ENCODE assay signal across 25 cellular contexts in the genomic region with DNA sequence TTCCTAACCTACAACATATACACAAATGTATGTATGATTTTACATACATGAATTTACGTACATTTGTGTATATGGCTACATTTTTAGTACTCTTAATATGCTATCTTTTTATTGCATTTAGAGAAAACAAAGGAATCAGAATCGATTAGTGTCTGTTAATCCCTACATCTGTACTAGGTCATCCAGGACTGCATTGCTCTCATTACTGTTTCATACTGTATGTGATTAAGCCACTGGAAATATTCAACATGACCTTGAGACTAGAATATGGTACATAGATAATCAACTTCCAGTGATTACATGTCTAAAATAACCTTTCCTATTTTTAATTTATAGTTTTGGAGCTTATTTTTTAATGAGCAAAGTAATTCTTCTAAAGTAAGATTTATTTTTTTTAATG. TPM values are rescaled to one million over a fixed set of nuclear protein-coding genes. Genes with fewer than 3 reads are reported as not detected.
A peak's percentile ranks its signal among the peaks of the same experiment; 100 is the strongest.
DNase-seq lines count a peak whose midpoint lies in the region; ATAC-seq, FAIRE-seq and TF ChIP-seq lines count a peak whose summit lies in the region.
"Had no signal": no experiment of that assay in that cellular context is flagged by ENCODE, and none has a peak within 500 bp of the region (broad histone marks: within the 10 kb centered on the region; RNA-seq: fewer than 3 reads in every experiment).

No MANE protein-coding gene starts in this region.

- peaks cover 31 to 46% (median 39%) of the 10 kb centered on the region in 5 donors for H3K27me3 Mint-ChIP-seq in naive thymus-derived CD4-positive, alpha-beta T cell

- H3K9me3 ChIP-seq in SK-N-SH = no peaks in the 10 kb centered on the region
- H3K9me3 ChIP-seq in naive thymus-derived CD4-positive, alpha-beta T cell (ENCODE audit: control insufficient read depth in 2 of 3, low read length in 3 of 3) = no peaks in the 10 kb centered on the region

- H3K36me3 Mint-ChIP-seq in naive thymus-derived CD4-positive, alpha-beta T cell = peaks cover 0 to 2% (median 0%) of the 10 kb centered on the region in 5 donors

- peaks cover 0 to 11% (median 2%) of the 10 kb centered on the region in 11 donors for H3K9me3 Mint-ChIP-seq in naive thymus-derived CD4-positive, alpha-beta T cell

- no peaks in the 10 kb centered on the region for H3K36me3 ChIP-seq in SK-N-SH (replicated peaks in 1 of 2; ENCODE audit: control insufficient read depth in 1 of 2, insufficient read depth in 2 of 2, low read length in 1 of 2)
- no peaks in the 10 kb centered on the region for H3K36me3 ChIP-seq in naive thymus-derived CD4-positive, alpha-beta T cell (ENCODE audit: control insufficient read depth in 2 of 3, insufficient read depth in 3 of 3, low read length in 3 of 3)

- no peak overlapping the region for H3K27ac Mint-ChIP-seq in naive thymus-derived CD4-positive, alpha-beta T cell

- H3K9ac ChIP-seq in SK-N-SH = peak overlapping the region; percentile 89; the same call in 1 of the 2 replicates
- H3K9ac ChIP-seq: GM23248 had no signal

- no peak for TF ChIP-seq RAD21 in SK-N-SH (IDR thresholded peaks at IDR 0.05; ENCODE audit: low read length)

- intact Hi-C loops in naive thymus-derived CD4-positive, alpha-beta T cell (cut with micrococcal nuclease) = no loop called here

- ATAC-seq in GM18909 (IDR thresholded peaks at IDR 0.05; ENCODE audit: poor library complexity, unreplicated experiment) (no peak), GM19397 (IDR thresholded peaks at IDR 0.05; ENCODE audit: unreplicated experiment) (no peak)
- ATAC-seq in naive thymus-derived CD4-positive, alpha-beta T cell = no peak
- ATAC-seq: K562 had no signal

- POLR2A ChIA-PET in SK-N-SH (lab: Yijun Ruan, JAX) = interaction anchor here (0.6 to 1.8 kb wide), 2 partner anchors 10 to 232 kb away, joined by 3 to 8 read pairs; no protein-coding TSS in a partner anchor
- POLR2A ChIA-PET in naive thymus-derived CD4-positive, alpha-beta T cell (lab: Charles Lee) = no interaction called here

- peak overlapping the region; percentile 82 for H3K4me2 ChIP-seq in SK-N-SH

- H3K27ac ChIP-seq in SK-N-SH (ENCODE audit: low read depth in 2 of 2, low read length in 1 of 2) = peak overlapping the region; percentile 93 to 99
- H3K27ac ChIP-seq in naive thymus-derived CD4-positive, alpha-beta T cell (ENCODE audit: low read depth, low read length) = no peak overlapping the region
- H3K27ac ChIP-seq: GM23248, RWPE1, SK-N-MC had no signal

- TF ChIP-seq CTCF in D721Med (IDR thresholded peaks at IDR 0.05; ENCODE audit: insufficient read depth, missing control alignments) (no peak), SK-N-SH (IDR thresholded peaks at IDR 0.05) (no peak)

- no peak overlapping the region for H3K4me3 Mint-ChIP-seq in naive thymus-derived CD4-positive, alpha-beta T cell

- no peaks in the 10 kb centered on the region for H3K27me3 ChIP-seq in SK-N-SH (ENCODE audit: insufficient read depth)
- peaks cover 0 to 17% of the 10 kb centered on the region in 2 donors for H3K27me3 ChIP-seq in naive thymus-derived CD4-positive, alpha-beta T cell (ENCODE audit: control insufficient read depth in 2 of 2, insufficient read depth in 2 of 2, low read length in 2 of 2)

- H2AFZ ChIP-seq in SK-N-SH (ENCODE audit: low read depth) = no peak overlapping the region

- CTCF ChIA-PET in SK-N-SH (lab: Yijun Ruan, JAX) = interaction anchor here (0.6 to 5.7 kb wide), 6 partner anchors 10 to 472 kb away, joined by 3 to 30 read pairs (median 4); no protein-coding TSS in a partner anchor
- CTCF ChIA-PET in naive thymus-derived CD4-positive, alpha-beta T cell (lab: Charles Lee) = no interaction called here

- H3K79me2 ChIP-seq in SK-N-SH (ENCODE audit: insufficient read depth) = peaks cover 100% of the 10 kb centered on the region

- no peaks in the 10 kb centered on the region for H4K20me1 ChIP-seq in SK-N-SH (ENCODE audit: insufficient read depth)

- no peaks in the 10 kb centered on the region for H3K9me2 ChIP-seq in SK-N-SH

- peaks cover under 1 to 21% (median 7%) of the 10 kb centered on the region in 7 donors for H3K4me1 Mint-ChIP-seq in naive thymus-derived CD4-positive, alpha-beta T cell

- peak in 1 of 2 experiments; percentile 63; a peak in 1 of 4 replicates for TF ChIP-seq EP300 in SK-N-SH (IDR thresholded peaks at IDR 0.05; ENCODE audit: borderline replicate concordance in 1 of 2, low read depth in 1 of 2, low read length in 1 of 2)

- H3K4me3 ChIP-seq in SK-N-SH (ENCODE audit: low read depth in 2 of 2, low read length in 1 of 2) = peak overlapping the region; percentile 64 to 82; a peak in 2 of 4 replicates
- no peak overlapping the region for H3K4me3 ChIP-seq in naive thymus-derived CD4-positive, alpha-beta T cell (ENCODE audit: low read length)
- H3K4me3 ChIP-seq: GM23248, K562, SK-N-MC had no signal

- H3K4me1 ChIP-seq in SK-N-SH (ENCODE audit: control insufficient read depth in 1 of 2, insufficient read depth in 2 of 2, low read depth in 1 of 2, low read length in 1 of 2) = peaks cover 13 to 25% of the 10 kb centered on the region in 2 experiments; a peak in 3 of 4 replicates
- no peaks in the 10 kb centered on the region for H3K4me1 ChIP-seq in naive thymus-derived CD4-positive, alpha-beta T cell (ENCODE audit: control insufficient read depth in 2 of 2, insufficient read depth in 2 of 2, low read length in 2 of 2)

- FAIRE-seq in D721Med (lab: Jason Lieb, UNC) (peak; percentile 91), G401.6 (lab: Jason Lieb, UNC) (peak; percentile 21)
- FAIRE-seq: HTR-8/SVneo, K562 had no signal

- 13% methylated on average over 2 of the region's 2 CpGs for whole genome bisulfite sequencing in SK-N-SH (ENCODE audit: low lambda C conversion rate)

- DNase-seq in D721Med (ENCODE audit: insufficient read length, low spot score) (no peak), SK-N-SH (no peak), fibroblast of gingiva (ENCODE audit: low read depth) (peak; percentile 38), HCEC 1CT (no peak)
- no peak for DNase-seq in naive thymus-derived CD4-positive, alpha-beta T cell
- DNase-seq: 8988T, ACHN, Calu3, DMS153, DND-41, GM23248, H7, NCI-H1105 treated with DMSO at 0.1 percent for 48 hours, NCI-H2029, NCI-H446, NCI-H524 treated with DMSO at 0.1 percent for 48 hours, SHP77 had no signal

- H3F3A ChIP-seq in SK-N-SH (replicated peaks; ENCODE audit: insufficient read depth) = peaks cover 21% of the 10 kb centered on the region

TF ChIP-seq in SK-N-SH, 30 proteins besides CTCF, POLR2A, EP300 and RAD21:
- no peak for TF ChIP-seq TEAD4 (IDR thresholded peaks at IDR 0.05; ENCODE audit: borderline replicate concordance, insufficient read depth)
- TF ChIP-seq MXI1 (IDR thresholded peaks at IDR 0.05; ENCODE audit: low read depth, low read length) = no peak
- peak; percentile 56; the same call in 1 of the 2 replicates for TF ChIP-seq RCOR1 (IDR thresholded peaks at IDR 0.05; ENCODE audit: low read length)
- TF ChIP-seq TCF12 (IDR thresholded peaks at IDR 0.05) = peak; percentile 14; the same call in 1 of the 2 replicates
- no peak for TF ChIP-seq RFX5 (IDR thresholded peaks at IDR 0.05; ENCODE audit: low read length)
- TF ChIP-seq YY1 (IDR thresholded peaks at IDR 0.05; ENCODE audit: low read depth) = no peak
- TF ChIP-seq GATA2 (CRISPR knock-in tag; IDR thresholded peaks at IDR 0.05) = 0 out of 2 replicates have a peak, but pooled peaks have one; percentile 14

RNA-seq across cellular contexts. Expression of a gene that starts 5.3 kb away (rescaled TPM):
- 42.3 and 44.8 TPM in 2 replicates for polyA plus RNA-seq in SK-N-SH (2012; rRNA removed)
- polyA plus RNA-seq in SK-N-SH (2012; cell fraction: cytosol; rRNA removed) = 41.2 and 45.8 TPM in 2 replicates
- polyA plus RNA-seq in SK-N-SH (2012; cell fraction: nucleus; rRNA removed) = 21.8 and 27.7 TPM in 2 replicates
- total RNA-seq in naive thymus-derived CD4-positive, alpha-beta T cell = not detected
- polyA plus RNA-seq in naive thymus-derived CD4-positive, alpha-beta T cell = not detected
- total RNA-seq: Calu3, K562, MCF 10A had no signal
- polyA plus RNA-seq: K562 had no signal

Comparison
In these comparisons a context has a peak if more than half of its experiments do, and no peak if none do; other contexts are left out.
1. RNA of a gene that starts 5.3 kb away (polyA plus RNA-seq): 21.8 to 45.8 TPM in SK-N-SH; not detected in naive thymus-derived CD4-positive, alpha-beta T cell; every median in the first group is over 10 times any median in the second.